8 cellular contexts compared by ENCODE assay signal in genomic region chr13:25598421-25598820, GRCh38.
"Had no signal": no experiment of that assay in that cellular context is flagged by ENCODE, and none has a peak within 500 bp of the region (broad histone marks: within the 10 kb centered on the region; RNA-seq: fewer than 3 reads in every experiment).

No MANE protein-coding gene starts in this region.

- FAIRE-seq: G401.6, GM12878, GM12891, GM12892, GM18507, GM19239 had no signal

- DNase-seq: GDM1, GF-D8 had no signal
